27 cellular contexts compared by ENCODE assay signal in the genomic region with DNA sequence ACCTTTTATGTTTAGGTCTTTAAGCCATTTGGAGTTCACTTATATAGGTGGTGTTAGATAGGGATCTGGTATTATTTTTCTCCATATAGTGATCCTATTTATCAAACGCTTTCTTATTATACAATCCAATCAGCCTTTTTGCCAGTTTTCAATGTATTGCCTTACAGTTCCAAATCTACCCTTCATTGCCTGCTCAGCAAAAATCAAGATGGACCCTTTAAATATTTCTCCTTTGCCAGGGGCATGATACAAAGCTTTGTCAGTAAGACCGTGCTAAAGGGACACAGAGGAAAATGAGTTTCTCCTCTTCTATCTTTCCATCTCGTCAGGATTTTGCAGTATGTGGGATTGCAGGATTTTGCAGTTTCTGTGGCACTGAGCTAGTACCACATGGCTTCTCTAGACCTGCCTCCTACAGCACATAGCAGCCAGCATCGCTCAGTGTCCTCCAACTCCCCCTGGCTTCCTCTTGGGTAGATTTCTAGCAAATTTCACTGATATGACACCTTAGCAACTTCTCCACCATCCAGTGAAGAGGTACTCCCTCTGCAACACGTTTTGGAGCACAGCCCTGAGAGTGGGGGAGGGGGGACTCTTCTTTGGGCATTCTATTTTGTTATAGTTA. TPM values are rescaled to one million over a fixed set of nuclear protein-coding genes. Genes with fewer than 3 reads are reported as not detected.
A peak's percentile ranks its signal among the peaks of the same experiment; 100 is the strongest.
DNase-seq lines count a peak whose midpoint lies in the region; ATAC-seq and TF ChIP-seq lines count a peak whose summit lies in the region.
"Had no signal": no experiment of that assay in that cellular context is flagged by ENCODE, and none has a peak within 500 bp of the region (broad histone marks: within the 10 kb centered on the region; RNA-seq: fewer than 3 reads in every experiment).

No MANE protein-coding gene starts in this region.

- H4K91ac ChIP-seq in H9 (ENCODE audit: insufficient read length, low read depth, low read length) = no peak overlapping the region

- no peak overlapping the region for H2BK12ac ChIP-seq in H9 (ENCODE audit: insufficient read length, low read depth, low read length)

- no peak overlapping the region for H2BK5ac ChIP-seq in H9 (ENCODE audit: insufficient read length, low read length)

- no peak overlapping the region for H3K14ac ChIP-seq in H9 (ENCODE audit: insufficient read depth, low read length)

- H3K27me3 Mint-ChIP-seq in H9 (ENCODE audit: low read depth) = no peaks in the 10 kb centered on the region
- H3K27me3 Mint-ChIP-seq: IgD-negative memory B cell; stimulated activated memory B cell treated with anti-CD40 and anti-IgM and Interleukin-4, amounts not matched to agents 10 μg/mL and 1 μg/mL and 100 μg/mL, for 72 hours had no signal

- H3T11ph ChIP-seq in H9 (ENCODE audit: low read length) = no peak overlapping the region

- H3K27me3 ChIP-seq in H9 (ENCODE audit: insufficient read depth, low read length) (no peaks in the 10 kb centered on the region), Panc1 (ENCODE audit: control insufficient read depth, insufficient read depth, low read length) (no peaks in the 10 kb centered on the region), foreskin keratinocyte (no peaks in the 10 kb centered on the region), prostate gland (replicated peaks; ENCODE audit: insufficient read depth) (no peaks in the 10 kb centered on the region)
- H3K27me3 ChIP-seq: BLaER1 treated with 17β-estradiol and CSF1 and Interleukin-3, amounts not matched to agents 10 nM and 100 nM; ovary; upper lobe of left lung had no signal

- no peaks in the 10 kb centered on the region for H3K23me2 ChIP-seq in H9 (ENCODE audit: insufficient read length, low read depth, low read length, poor library complexity, severe bottlenecking)

- H4K20me1 ChIP-seq in H9 (ENCODE audit: control insufficient read depth, insufficient read depth, insufficient read length) = no peaks in the 10 kb centered on the region
- H4K20me1 ChIP-seq: BLaER1 treated with 17β-estradiol and CSF1 and Interleukin-3, amounts not matched to agents 10 nM and 100 nM had no signal

- H2AFZ ChIP-seq in H9 (ENCODE audit: low read length) = no peak overlapping the region

- H2BK15ac ChIP-seq in H9 (ENCODE audit: low read depth, low read length) = no peak overlapping the region

- no CpG with 5 or more reads among the region's 5 CpGs for WGBS in H9 (ENCODE audit: extremely low coverage, insufficient read length, low lambda C conversion rate)
- WGBS in prostate gland = 65% methylated on average over 5 of the region's 5 CpGs

- no peak overlapping the region for H3K27ac Mint-ChIP-seq in H9
- H3K27ac Mint-ChIP-seq: activated CD8-positive, alpha-beta memory T cell treated with anti-CD3 and anti-CD28 coated beads, Interleukin-2, amount 10 ng/mL, durations not matched to agents 7 days and 5 days; activated naive CD8-positive, alpha-beta T cell treated with anti-CD3 and anti-CD28 coated beads, Interleukin-2, amount 10 ng/mL, durations not matched to agents 7 days and 5 days; IgD-negative memory B cell; stimulated activated memory B cell treated with anti-CD40 and anti-IgM and Interleukin-4, amounts not matched to agents 10 μg/mL and 1 μg/mL and 100 μg/mL, for 72 hours had no signal

- peaks cover 0 to 19% of the 10 kb centered on the region in 2 experiments; a peak in 2 of 5 replicates for H3K9me3 Mint-ChIP-seq in H9
- H3K9me3 Mint-ChIP-seq: activated naive CD8-positive, alpha-beta T cell treated with anti-CD3 and anti-CD28 coated beads, Interleukin-2, amount 10 ng/mL, durations not matched to agents 7 days and 5 days; activated T-cell treated with anti-CD3 and anti-CD28 coated beads, Interleukin-2, amount 50 U/mL, for 4 hours; neural crest cell had no signal

- no peak overlapping the region for H2AK5ac ChIP-seq in H9 (ENCODE audit: insufficient read length, low read length)

- H3K4me3 ChIP-seq in Panc1 (ENCODE audit: low read depth in 2 of 2, low read length in 2 of 2) (no peak overlapping the region), prostate gland (no peak overlapping the region)
- H3K4me3 ChIP-seq: BLaER1 treated with 17β-estradiol and CSF1 and Interleukin-3, amounts not matched to agents 10 nM and 100 nM; left ventricle myocardium inferior; ovary; skin epidermis; upper lobe of left lung had no signal

- no peak overlapping the region for H3K4me2 ChIP-seq in H9 (ENCODE audit: insufficient read depth, insufficient read length, low read length)
- H3K4me2 ChIP-seq: BLaER1 treated with 17β-estradiol and CSF1 and Interleukin-3, amounts not matched to agents 10 nM and 100 nM had no signal

- H3K27ac ChIP-seq in H9 (ENCODE audit: insufficient read length, low read depth, low read length) (no peak overlapping the region), Panc1 (ENCODE audit: low read length) (no peak overlapping the region), foreskin keratinocyte (peak overlapping the region; percentile 6), prostate gland (no peak overlapping the region)
- H3K27ac ChIP-seq: BLaER1 treated with 17β-estradiol and CSF1 and Interleukin-3, amounts not matched to agents 10 nM and 100 nM; left ventricle myocardium inferior; ovary; RWPE1; skin epidermis; upper lobe of left lung had no signal

- ATAC-seq in Panc1 (0 out of 2 replicates have a peak, but pooled peaks have one; percentile 36), foreskin keratinocyte (no peak), HG03571 (IDR thresholded peaks at IDR 0.05; ENCODE audit: unreplicated experiment) (no peak)
- ATAC-seq: activated CD4-positive, CD25-positive, alpha-beta regulatory T cell treated with anti-CD3 and anti-CD28 coated beads, Interleukin-2, amount 50 U/mL, for 24 hours; activated CD8-positive, alpha-beta memory T cell treated with anti-CD3 and anti-CD28 coated beads, Interleukin-2, amount 10 ng/mL, durations not matched to agents 7 days and 5 days; activated T-cell treated with anti-CD3 and anti-CD28 coated beads, Interleukin-2, amount 50 U/mL, for 4 hours; stimulated activated memory B cell treated with anti-CD40 and anti-IgM and Interleukin-4, amounts not matched to agents 10 μg/mL and 1 μg/mL and 100 μg/mL, for 72 hours had no signal

- peak; percentile 29; the same call in 2 of the 3 replicates for TF ChIP-seq CTCF in H9 (conservative IDR thresholded peaks at IDR 0.05)
- TF ChIP-seq CTCF in Panc1 (IDR thresholded peaks at IDR 0.05) = no peak
- TF ChIP-seq CTCF in foreskin keratinocyte (conservative IDR thresholded peaks at IDR 0.05) = no peak
- no peak for TF ChIP-seq CTCF in prostate gland (IDR thresholded peaks at IDR 0.05)

- H3K4me1 ChIP-seq in H9 (ENCODE audit: insufficient read depth, low read length) = no peaks in the 10 kb centered on the region
- no peaks in the 10 kb centered on the region for H3K4me1 ChIP-seq in Panc1 (ENCODE audit: control insufficient read depth, insufficient read depth, low read length)
- H3K4me1 ChIP-seq in foreskin keratinocyte = peaks cover 25% of the 10 kb centered on the region
- H3K4me1 ChIP-seq in prostate gland (replicated peaks) = no peaks in the 10 kb centered on the region
- H3K4me1 ChIP-seq: left ventricle myocardium inferior had no signal

- no peak overlapping the region for H2BK20ac ChIP-seq in H9 (ENCODE audit: low read depth, low read length, poor library complexity, severe bottlenecking)

- H3K4me1 Mint-ChIP-seq in H9 = peaks cover 0 to 2% of the 10 kb centered on the region in 2 experiments; a peak in 1 of 4 replicates
- H3K4me1 Mint-ChIP-seq: neural crest cell had no signal

- no peak overlapping the region for H3K4me3 Mint-ChIP-seq in H9
- H3K4me3 Mint-ChIP-seq: activated CD8-positive, alpha-beta memory T cell treated with anti-CD3 and anti-CD28 coated beads, Interleukin-2, amount 10 ng/mL, durations not matched to agents 7 days and 5 days; activated naive CD8-positive, alpha-beta T cell treated with anti-CD3 and anti-CD28 coated beads, Interleukin-2, amount 10 ng/mL, durations not matched to agents 7 days and 5 days; activated T-cell treated with anti-CD3 and anti-CD28 coated beads, Interleukin-2, amount 50 U/mL, for 4 hours; IgD-negative memory B cell; neural crest cell; stimulated activated memory B cell treated with anti-CD40 and anti-IgM and Interleukin-4, amounts not matched to agents 10 μg/mL and 1 μg/mL and 100 μg/mL, for 72 hours had no signal

- no peaks in the 10 kb centered on the region for H3K79me2 ChIP-seq in H9 (ENCODE audit: insufficient read depth, low read length)

- H3K56ac ChIP-seq in H9 (ENCODE audit: insufficient read length, low read depth, low read length) = no peak overlapping the region

- H3K79me1 ChIP-seq in H9 (ENCODE audit: insufficient read depth, low read depth, low read length, poor library complexity, severe bottlenecking) = no peaks in the 10 kb centered on the region

- peaks cover 0 to 6% (median 0%) of the 10 kb centered on the region in 3 experiments; a peak in 1 of 7 replicates for H3K36me3 Mint-ChIP-seq in H9 (ENCODE audit: insufficient read depth in 1 of 3, low read depth in 3 of 3)
- H3K36me3 Mint-ChIP-seq: activated CD8-positive, alpha-beta memory T cell treated with anti-CD3 and anti-CD28 coated beads, Interleukin-2, amount 10 ng/mL, durations not matched to agents 7 days and 5 days; activated naive CD8-positive, alpha-beta T cell treated with anti-CD3 and anti-CD28 coated beads, Interleukin-2, amount 10 ng/mL, durations not matched to agents 7 days and 5 days; stimulated activated memory B cell treated with anti-CD40 and anti-IgM and Interleukin-4, amounts not matched to agents 10 μg/mL and 1 μg/mL and 100 μg/mL, for 72 hours had no signal

- no TSS peak for BruUV-seq in Panc1 (replicated peaks; lab: Mats Ljungman, UMichigan)

- no peak overlapping the region for H4K8ac ChIP-seq in H9 (replicated peaks; ENCODE audit: insufficient read length, low read depth, low read length)

- H4K5ac ChIP-seq in H9 (ENCODE audit: insufficient read length, low read depth, low read length) = no peak overlapping the region

- in situ Hi-C loops in Panc1 (cut with HindIII; ENCODE audit: low pct_unique_long_range_greater_than_20kb, low sequenced_read_pairs) = no loop called here

- no peak overlapping the region for H3K4ac ChIP-seq in H9 (ENCODE audit: low read depth, low read length)

- TF ChIP-seq POLR2A in prostate gland (IDR thresholded peaks at IDR 0.05) = no peak

- no peak overlapping the region for H3K9ac ChIP-seq in H9 (ENCODE audit: extremely low read depth, insufficient read length, low read length)
- H3K9ac ChIP-seq: BLaER1 treated with 17β-estradiol and CSF1 and Interleukin-3, amounts not matched to agents 10 nM and 100 nM had no signal

- no peak overlapping the region for H3K23ac ChIP-seq in H9 (ENCODE audit: insufficient read length, low read depth, low read length)

- no peak overlapping the region for H2BK120ac ChIP-seq in H9 (ENCODE audit: low read depth, low read length, poor library complexity, severe bottlenecking)

- intact Hi-C loops in Panc1 (cut with micrococcal nuclease; ENCODE audit: unreplicated experiment) = no loop called here
- intact Hi-C loops in prostate gland (cut with DNase I) = no loop called here

- CTCF ChIA-PET in Panc1 (lab: Charles Lee) = interaction anchor here (0.6 to 0.9 kb wide), 3 partner anchors 14 to 339 kb away, joined by 3 to 5 read pairs (median 4); no protein-coding TSS in a partner anchor

- H3K9me3 ChIP-seq in H9 (ENCODE audit: control insufficient read depth, low read depth, low read length) (no peaks in the 10 kb centered on the region), Panc1 (ENCODE audit: control insufficient read depth, insufficient read depth, low read depth, low read length) (0 out of 2 replicates have a peak, but pooled peaks cover under 1% of the 10 kb centered on the region), prostate gland (no peaks in the 10 kb centered on the region)
- H3K9me3 ChIP-seq: upper lobe of left lung had no signal

- H3K18ac ChIP-seq in H9 (ENCODE audit: insufficient read length, low read depth, low read length) = no peak overlapping the region

- H3K36me3 ChIP-seq in Panc1 (ENCODE audit: control insufficient read depth, insufficient read depth, low read length) = no peaks in the 10 kb centered on the region
- H3K36me3 ChIP-seq in prostate gland = no peaks in the 10 kb centered on the region
- H3K36me3 ChIP-seq: BLaER1 treated with 17β-estradiol and CSF1 and Interleukin-3, amounts not matched to agents 10 nM and 100 nM; left ventricle myocardium inferior; ovary; upper lobe of left lung had no signal

- POLR2A ChIA-PET in Panc1 (lab: Charles Lee) = no interaction called here

- peak; percentile 19 for DNase-seq in ELF-1 (ENCODE audit: low read depth, low spot score)
- peak; percentile 39 for DNase-seq in H9
- no peak for DNase-seq in Panc1 (ENCODE audit: low read depth, low spot score)
- DNase-seq in foreskin keratinocyte = no peak
- no peak for DNase-seq in prostate gland (ENCODE audit: low spot score)
- no peak for DNase-seq in NCI-H1092 (lab: John Stamatoyannopoulos, UW)
- DNase-seq: activated CD4-positive, alpha-beta T cell treated with anti-CD3 and anti-CD28 coated beads, Interleukin-2, amount 50 U/mL, for 4 hours; activated CD8-positive, alpha-beta memory T cell treated with anti-CD3 and anti-CD28 coated beads, Interleukin-2, amount 10 ng/mL, durations not matched to agents 7 days and 5 days; activated gamma-delta T cell; activated naive CD8-positive, alpha-beta T cell treated with anti-CD3 and anti-CD28 coated beads, Interleukin-2, amount 10 ng/mL, durations not matched to agents 7 days and 5 days; activated T-cell treated with anti-CD3 and anti-CD28 coated beads, Interleukin-2, amount 50 U/mL, for 4 hours; aorta; DMS79 treated with DMSO at 0.1 percent for 48 hours; left ventricle myocardium inferior; mesenchymal stem cell; NCI-H2029 treated with DMSO at 0.1 percent for 48 hours; NCI-H524 treated with DMSO at 0.1 percent for 48 hours; ovary; upper lobe of left lung had no signal

RNA-seq across cellular contexts. Expression of a gene that starts 22.5 kb away (rescaled TPM):
- total RNA-seq in H9 (2021) = 255 and 268 TPM in 2 replicates
- 463 TPM for total RNA-seq in Panc1 (2021; ENCODE audit: unreplicated experiment)
- 319 TPM for polyA plus RNA-seq in Panc1 (2012; ENCODE audit: insufficient read length)
- 787 and 894 TPM in 2 replicates for total RNA-seq in foreskin keratinocyte
- polyA plus RNA-seq in foreskin keratinocyte = 440 and 451 TPM in 2 replicates
- total RNA-seq in prostate gland = 100 to 1,000 TPM; 128 to 187 TPM

Comparison
In these comparisons a context has a peak if more than half of its experiments do, and no peak if none do; other contexts are left out.
1. DNase-seq: peak in ELF-1 (single experiment) and H9 (single experiment); none in Panc1 (single experiment), foreskin keratinocyte (0 of 2), prostate gland (single experiment) and NCI-H1092 (single experiment).